In the genomic region with DNA sequence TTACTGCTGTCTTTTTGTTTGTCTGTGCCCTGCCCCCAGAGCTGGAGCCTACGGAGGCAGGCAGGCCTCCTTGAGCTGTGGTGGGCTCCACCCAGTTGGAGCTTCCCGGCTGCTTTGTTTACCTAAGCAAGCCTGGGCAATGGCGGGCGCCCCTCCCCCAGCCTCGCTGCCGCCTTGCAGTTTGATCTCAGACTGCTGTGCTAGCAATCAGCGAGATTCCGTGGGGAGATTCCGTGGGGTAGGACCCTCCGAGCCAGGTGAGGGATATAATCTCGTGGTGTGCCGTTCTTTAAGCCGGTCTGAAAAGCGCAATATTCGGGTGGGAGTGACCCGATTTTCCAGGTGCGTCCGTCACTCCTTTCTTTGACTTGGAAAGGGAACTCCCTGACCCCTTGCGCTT, we compare ENCODE assay signal across 11 cellular contexts. TPM values are rescaled to one million over a fixed set of nuclear protein-coding genes. Genes with fewer than 3 reads are reported as not detected.
"Had no signal": no experiment of that assay in that cellular context is flagged by ENCODE, and none has a peak within 500 bp of the region (broad histone marks: within the 10 kb centered on the region; RNA-seq: fewer than 3 reads in every experiment).

No MANE protein-coding gene starts in this region.

RNA-seq across cellular contexts. Expression of a gene that starts 0.7 kb away (rescaled TPM):
- total RNA-seq: esophagus mucosa, foreskin keratinocyte, gastroesophageal sphincter, left ventricle myocardium superior, lower lobe of right lung, mesenteric fat pad, osteoblast, sciatic nerve, smooth muscle cell had no signal
- polyA plus RNA-seq: foreskin keratinocyte; hepatocyte; naive thymus-derived CD8-positive, alpha-beta T cell; smooth muscle cell had no signal
